In genomic region chr10:69345890-69346474, GRCh38 we compare ENCODE assay signal across 11 cellular contexts.
DNase-seq lines count a peak whose midpoint lies in the region; ATAC-seq and TF ChIP-seq lines count a peak whose summit lies in the region.
"Had no signal": no experiment of that assay in that cellular context is flagged by ENCODE, and none has a peak within 500 bp of the region (broad histone marks: within the 10 kb centered on the region; RNA-seq: fewer than 3 reads in every experiment).

No MANE protein-coding gene starts in this region.

- peak overlapping the region; percentile 61 for H3K4me2 ChIP-seq in OCI-LY7 (ENCODE audit: low read length)
- H3K4me2 ChIP-seq: KMS-11 had no signal

- H2AFZ ChIP-seq in OCI-LY7 (ENCODE audit: low read length), result no peak overlapping the region

- H3K9me3 ChIP-seq in CD8-positive, alpha-beta memory T cell (ENCODE audit: low read length), result no peaks in the 10 kb centered on the region
- H3K9me3 ChIP-seq in OCI-LY7 (ENCODE audit: low read length) (no peaks in the 10 kb centered on the region), endodermal cell (ENCODE audit: control insufficient read depth, low read length) (no peaks in the 10 kb centered on the region)
- H3K9me3 ChIP-seq: sigmoid colon had no signal

- H3K36me3 Mint-ChIP-seq in CD8-positive, alpha-beta memory T cell, result peaks cover 0 to 53% (median 9%) of the 10 kb centered on the region in 3 donors
- H3K36me3 Mint-ChIP-seq in endodermal cell (ENCODE audit: low read depth), result peaks cover 29% of the 10 kb centered on the region

- no peak overlapping the region for H3K4me3 ChIP-seq in CD8-positive, alpha-beta memory T cell (ENCODE audit: low read length)
- H3K4me3 ChIP-seq in OCI-LY7 (ENCODE audit: low read depth, low read length, poor library complexity, severe bottlenecking), result no peak overlapping the region
- H3K4me3 ChIP-seq in endodermal cell (ENCODE audit: low read length), result no peak overlapping the region
- H3K4me3 ChIP-seq: sigmoid colon, SK-N-MC had no signal

- H3K9ac ChIP-seq in endodermal cell (ENCODE audit: extremely low read depth, low read length, poor library complexity, severe bottlenecking), result no peak overlapping the region
- H3K9ac ChIP-seq: KMS-11 had no signal

- no peak for DNase-seq in CD8-positive, alpha-beta memory T cell
- DNase-seq in OCI-LY7 (ENCODE audit: low spot score) (no peak), endodermal cell (peak; percentile 54), posterior vena cava (ENCODE audit: low spot score) (peak; percentile 31)
- DNase-seq in stimulated activated naive CD4-positive, alpha-beta T cell (lab: John Stamatoyannopoulos, UW), result no peak
- DNase-seq in effector CD8-positive, alpha-beta T cell (lab: John Stamatoyannopoulos, UW), result no peak
- DNase-seq: NCI-H446 treated with DMSO at 0.1 percent for 48 hours, sigmoid colon had no signal

- H3K27me3 Mint-ChIP-seq in CD8-positive, alpha-beta memory T cell, result no peaks in the 10 kb centered on the region
- H3K27me3 Mint-ChIP-seq in endodermal cell (ENCODE audit: insufficient read depth), result no peaks in the 10 kb centered on the region

- POLR2A ChIA-PET in CD8-positive, alpha-beta memory T cell (lab: Charles Lee), result interaction anchor here (0.5 to 1.3 kb wide), 2 partner anchors 10 to 28 kb away, joined by 3 to 4 read pairs; no protein-coding TSS in a partner anchor
- POLR2A ChIA-PET in OCI-LY7 (lab: Charles Lee), result interaction anchor here (0.6 kb wide), 1 partner anchor 237 kb away, joined by 4 read pairs; no protein-coding TSS in a partner anchor

- no peaks in the 10 kb centered on the region for H3K27me3 ChIP-seq in CD8-positive, alpha-beta memory T cell (ENCODE audit: insufficient read depth, low read length, poor library complexity, severe bottlenecking)
- no peaks in the 10 kb centered on the region for H3K27me3 ChIP-seq in endodermal cell (ENCODE audit: control insufficient read depth, insufficient read depth, low read length, poor library complexity, severe bottlenecking)
- H3K27me3 ChIP-seq: sigmoid colon had no signal

- ATAC-seq in HG03025 (IDR thresholded peaks at IDR 0.05; ENCODE audit: low FRiP score, unreplicated experiment), result no peak

- H3K9me2 ChIP-seq in OCI-LY7 (ENCODE audit: insufficient read depth, low read length), result no peaks in the 10 kb centered on the region

- H3K4me3 Mint-ChIP-seq in CD8-positive, alpha-beta memory T cell, result peak overlapping the region in 6 of 7 donors; percentile 3 to 73 (median 39)
- no peak overlapping the region for H3K4me3 Mint-ChIP-seq in endodermal cell

- peaks cover 13% of the 10 kb centered on the region for H3K36me3 ChIP-seq in CD8-positive, alpha-beta memory T cell (ENCODE audit: insufficient read depth, low read length)
- H3K36me3 ChIP-seq in OCI-LY7 (ENCODE audit: insufficient read depth, low read length), result no peaks in the 10 kb centered on the region
- H3K36me3 ChIP-seq in endodermal cell (ENCODE audit: control insufficient read depth, insufficient read depth, low read length), result no peaks in the 10 kb centered on the region

- 72 to 80% methylated on average over 6 to 8 of the region's 8 CpGs for WGBS in endodermal cell (ENCODE audit: insufficient coverage in 1 of 2, insufficient read length in 1 of 2), 2 experiments

- H4K20me1 ChIP-seq in OCI-LY7 (ENCODE audit: insufficient read depth, low read length), result no peaks in the 10 kb centered on the region

- H3K27ac Mint-ChIP-seq in CD8-positive, alpha-beta memory T cell, result peak overlapping the region; percentile 40 to 96 (median 88)
- peak overlapping the region; percentile 80 for H3K27ac Mint-ChIP-seq in endodermal cell

- intact Hi-C loops in OCI-LY7 (cut with micrococcal nuclease; ENCODE audit: unreplicated experiment), result loop anchor here (2.0 kb wide), 1 partner anchor 27 kb away; no protein-coding TSS in a partner anchor
- intact Hi-C loops in posterior vena cava (cut with DNase I), result no loop called here

- no peaks in the 10 kb centered on the region for H3K79me2 ChIP-seq in OCI-LY7 (ENCODE audit: insufficient read depth, low read depth, low read length)

- no peak overlapping the region for H3K27ac ChIP-seq in CD8-positive, alpha-beta memory T cell (ENCODE audit: low read depth, low read length)
- H3K27ac ChIP-seq in OCI-LY7 (ENCODE audit: low read depth, low read length, poor library complexity, severe bottlenecking), result peak overlapping the region; percentile 63
- H3K27ac ChIP-seq in endodermal cell (ENCODE audit: low read depth, low read length), result no peak overlapping the region
- H3K27ac ChIP-seq: KMS-11, SK-N-MC had no signal

- peaks cover 76% of the 10 kb centered on the region for H3K4me1 ChIP-seq in CD8-positive, alpha-beta memory T cell (ENCODE audit: insufficient read depth, low read length)
- H3K4me1 ChIP-seq in OCI-LY7 (ENCODE audit: insufficient read depth, low read length, poor library complexity, severe bottlenecking), result peaks cover 51% of the 10 kb centered on the region
- peaks cover 2% of the 10 kb centered on the region for H3K4me1 ChIP-seq in endodermal cell (ENCODE audit: control insufficient read depth, insufficient read depth, low read length)

- H3K9me3 Mint-ChIP-seq in CD8-positive, alpha-beta memory T cell, result no peaks in the 10 kb centered on the region
- H3K9me3 Mint-ChIP-seq in endodermal cell, result no peaks in the 10 kb centered on the region

- CTCF ChIA-PET in CD8-positive, alpha-beta memory T cell (lab: Charles Lee), result interaction anchor here (1.0 to 1.2 kb wide), 2 partner anchors 19 to 27 kb away, joined by 3 read pairs; no protein-coding TSS in a partner anchor
- CTCF ChIA-PET in OCI-LY7 (lab: Charles Lee; ENCODE audit: unreplicated experiment), result no interaction called here

- peaks cover 64 to 88% (median 83%) of the 10 kb centered on the region in 3 donors for H3K4me1 Mint-ChIP-seq in CD8-positive, alpha-beta memory T cell
- peaks cover 30% of the 10 kb centered on the region for H3K4me1 Mint-ChIP-seq in endodermal cell

- TF ChIP-seq CTCF in OCI-LY7 (conservative IDR thresholded peaks at IDR 0.05; ENCODE audit: low read length) (no peak), endodermal cell (conservative IDR thresholded peaks at IDR 0.05) (no peak)

- BruUV-seq in OCI-LY7 (replicated peaks; lab: Mats Ljungman, UMichigan), result no TSS peak

Comparison
In these comparisons a context has a peak if more than half of its experiments do, and no peak if none do; other contexts are left out.
1. DNase-seq: peak in endodermal cell (single experiment) and posterior vena cava (single experiment); none in CD8-positive, alpha-beta memory T cell (0 of 5), OCI-LY7 (single experiment), stimulated activated naive CD4-positive, alpha-beta T cell (0 of 6) and effector CD8-positive, alpha-beta T cell (single experiment).